In genomic region chr11:36453678-36454077, GRCh38 we compare ENCODE assay signal across 12 cellular contexts. TPM values are rescaled to one million over a fixed set of nuclear protein-coding genes. Genes with fewer than 3 reads are reported as not detected.
DNase-seq lines count a peak whose midpoint lies in the region; ATAC-seq and TF ChIP-seq lines count a peak whose summit lies in the region.
"Had no signal": no experiment of that assay in that cellular context is flagged by ENCODE, and none has a peak within 500 bp of the region (broad histone marks: within the 10 kb centered on the region; RNA-seq: fewer than 3 reads in every experiment).

No MANE protein-coding gene starts in this region.

- peaks cover 21% of the 10 kb centered on the region for H3K4me1 ChIP-seq in OCI-LY3 (ENCODE audit: low read length)
- peaks cover 43% of the 10 kb centered on the region for H3K4me1 ChIP-seq in testis

- H3K27me3 Mint-ChIP-seq in activated T-cell treated with anti-CD3 and anti-CD28 coated beads, Interleukin-2, amount 50 U/mL, for 24 hours: no peaks in the 10 kb centered on the region

- H3K4me3 ChIP-seq in OCI-LY3 (ENCODE audit: low read length) (no peak overlapping the region), choroid plexus epithelial cell (ENCODE audit: low read depth, low read length) (no peak overlapping the region), testis (no peak overlapping the region)
- H3K4me3 ChIP-seq: HAP-1, left lung had no signal

- no peaks in the 10 kb centered on the region for H3K9me3 Mint-ChIP-seq in activated T-cell treated with anti-CD3 and anti-CD28 coated beads, Interleukin-2, amount 50 U/mL, for 24 hours

- H3K79me2 ChIP-seq in OCI-LY3 (ENCODE audit: low read length): no peaks in the 10 kb centered on the region

- H3K9me3 ChIP-seq in OCI-LY3 (ENCODE audit: insufficient read depth, low read length): no peaks in the 10 kb centered on the region
- no peaks in the 10 kb centered on the region for H3K9me3 ChIP-seq in testis
- H3K9me3 ChIP-seq: HAP-1, left lung had no signal

- WGBS in testis, 2 donors: 86 to 89% methylated on average over 3 of the region's 3 CpGs

- H3K9ac ChIP-seq in OCI-LY3 (ENCODE audit: low read length): no peak overlapping the region

- H4K20me1 ChIP-seq in OCI-LY3 (ENCODE audit: insufficient read depth, low read length): no peaks in the 10 kb centered on the region

- H3K27ac Mint-ChIP-seq in activated T-cell treated with anti-CD3 and anti-CD28 coated beads, Interleukin-2, amount 50 U/mL, for 24 hours: peak overlapping the region; percentile 19

- H3K4me2 ChIP-seq in OCI-LY3 (ENCODE audit: low read length): peak overlapping the region; percentile 8; the same call in 1 of the 2 replicates

- TF ChIP-seq CTCF in OCI-LY3 (IDR thresholded peaks at IDR 0.05; ENCODE audit: low read depth, low read length) (no peak), choroid plexus epithelial cell (conservative IDR thresholded peaks at IDR 0.05; ENCODE audit: low read depth, low read length) (no peak), testis (IDR thresholded peaks at IDR 0.05) (no peak)

- H3K36me3 ChIP-seq in OCI-LY3 (replicated peaks; ENCODE audit: low read depth, low read length) (no peaks in the 10 kb centered on the region), testis (ENCODE audit: low read depth, missing control alignments) (no peaks in the 10 kb centered on the region)
- H3K36me3 ChIP-seq: HAP-1 had no signal

- DNase-seq in activated T-cell treated with anti-CD3 and anti-CD28 coated beads, Interleukin-2, amount 50 U/mL, for 24 hours: no peak
- DNase-seq in activated T-cell treated with anti-CD3 and anti-CD28 coated beads, Interleukin-2, amount 50 U/mL, for 48 hours: no peak
- peak; percentile 39 for DNase-seq in choroid plexus epithelial cell (ENCODE audit: low read depth)
- DNase-seq in testis: no peak
- no peak for DNase-seq in stimulated activated CD4-positive, alpha-beta T cell treated with anti-CD3 and anti-CD28 coated beads, Interleukin-4, amount 100 ng/mL, for 1 hour
- DNase-seq: left lung; stimulated activated naive CD8-positive, alpha-beta T cell treated with anti-CD3 and anti-CD28 coated beads, Interleukin-15, Interleukin-2, amounts not matched to agents 100 U/mL and 50 U/mL, for 24 hours had no signal

- no peak overlapping the region for H2AFZ ChIP-seq in OCI-LY3 (ENCODE audit: low read depth, low read length)

- no peak overlapping the region for H3K4me3 Mint-ChIP-seq in activated T-cell treated with anti-CD3 and anti-CD28 coated beads, Interleukin-2, amount 50 U/mL, for 24 hours

- H3K4me1 Mint-ChIP-seq in activated T-cell treated with anti-CD3 and anti-CD28 coated beads, Interleukin-2, amount 50 U/mL, for 24 hours (ENCODE audit: low read depth): peaks cover 41% of the 10 kb centered on the region

- H3K27me3 ChIP-seq in OCI-LY3 (ENCODE audit: low read depth, low read length) (no peaks in the 10 kb centered on the region), testis (no peaks in the 10 kb centered on the region)
- H3K27me3 ChIP-seq: left lung had no signal

- H3K36me3 Mint-ChIP-seq in activated T-cell treated with anti-CD3 and anti-CD28 coated beads, Interleukin-2, amount 50 U/mL, for 24 hours (ENCODE audit: low read depth): peaks cover 11% of the 10 kb centered on the region

- H3K27ac ChIP-seq in OCI-LY3 (ENCODE audit: low read length): no peak overlapping the region
- peak overlapping the region; percentile 31 to 90 for H3K27ac ChIP-seq in testis
- H3K27ac ChIP-seq: left lung had no signal

- ATAC-seq in GM18517 (IDR thresholded peaks at IDR 0.05; ENCODE audit: unreplicated experiment) (no peak), HG03139 (IDR thresholded peaks at IDR 0.05; ENCODE audit: unreplicated experiment) (no peak)
- ATAC-seq: left lung, sciatic nerve had no signal

- intact Hi-C loops in testis (cut with DNase I; ENCODE audit: low total_unique reads): no loop called here

- no peak for TF ChIP-seq POLR2A in testis (IDR thresholded peaks at IDR 0.05)

RNA-seq across cellular contexts. Expression of gene TRAF6, which starts 56.4 kb away (rescaled TPM):
- 10 to 100 TPM; 24.0 to 26.4 TPM for total RNA-seq in testis
- polyA plus RNA-seq in testis (ENCODE audit: insufficient read depth, low read depth, low replicate concordance): 18.8 TPM
